ENCODE assay signal across 24 cellular contexts in the genomic region with DNA sequence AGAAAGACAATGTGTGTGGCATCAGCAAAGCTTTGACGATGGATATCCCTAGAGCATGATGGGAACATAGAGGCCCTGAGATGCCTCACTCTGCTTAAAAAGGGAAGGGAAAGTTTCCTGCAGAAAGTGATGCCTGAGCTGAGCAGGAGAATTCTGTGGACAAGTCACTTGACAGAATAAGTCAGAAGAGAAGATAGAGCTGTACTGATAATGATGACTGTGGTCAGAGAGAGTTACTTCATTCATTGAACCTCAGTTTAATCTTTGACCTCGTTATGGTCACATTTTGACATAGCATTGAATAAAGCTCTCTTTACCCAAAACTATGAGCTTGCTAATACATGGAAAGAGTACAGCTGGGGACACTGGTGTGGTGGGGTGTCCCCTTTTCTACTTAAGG.
"Had no signal": no experiment of that assay in that cellular context is flagged by ENCODE, and none has a peak within 500 bp of the region (broad histone marks: within the 10 kb centered on the region; RNA-seq: fewer than 3 reads in every experiment).

No MANE protein-coding gene starts in this region.

- H3K4me3 Mint-ChIP-seq: activated T-cell treated with anti-CD3 and anti-CD28 coated beads, Interleukin-2, amount 50 U/mL, for 72 hours; dendritic cell treated with granulocyte-macrophage colony-stimulating factor and Interleukin-4, amounts not matched to agents 40 ng/mL and 50 ng/mL, for 4 days; effector memory CD8-positive, alpha-beta T cell; neural crest cell; T-cell had no signal

- H3K27ac ChIP-seq: adrenal gland, foreskin keratinocyte, right atrium auricular region, thyroid gland, VCaP had no signal

- H3K9me3 Mint-ChIP-seq: activated T-cell treated with anti-CD3 and anti-CD28 coated beads, Interleukin-2, amount 50 U/mL, for 72 hours; dendritic cell treated with granulocyte-macrophage colony-stimulating factor and Interleukin-4, amounts not matched to agents 40 ng/mL and 50 ng/mL, for 4 days; effector memory CD8-positive, alpha-beta T cell; naive B cell; neural crest cell; T-cell had no signal

- H3K4me3 ChIP-seq: adrenal gland, mucosa of descending colon, right atrium auricular region, thyroid gland had no signal

- H3K27ac Mint-ChIP-seq: activated T-cell treated with anti-CD3 and anti-CD28 coated beads, Interleukin-2, amount 50 U/mL, for 72 hours; dendritic cell treated with granulocyte-macrophage colony-stimulating factor and Interleukin-4, amounts not matched to agents 40 ng/mL and 50 ng/mL, for 4 days; effector memory CD8-positive, alpha-beta T cell; progenitor cell of endocrine pancreas had no signal

- H3K9me3 ChIP-seq: adrenal gland, mucosa of descending colon, right atrium auricular region, thyroid gland had no signal

- H3K4me1 Mint-ChIP-seq: naive B cell had no signal

- H3K4me1 ChIP-seq: right atrium auricular region, thyroid gland had no signal

- ATAC-seq: activated T-cell treated with anti-CD3 and anti-CD28 coated beads, Interleukin-2, amount 50 U/mL, for 72 hours; effector memory CD8-positive, alpha-beta T cell; foreskin keratinocyte; left ventricle myocardium superior; mucosa of descending colon; T-cell had no signal

- DNase-seq: activated CD4-positive, alpha-beta T cell treated with anti-CD3 and anti-CD28 coated beads for 1 hour; activated CD8-positive, alpha-beta memory T cell treated with anti-CD3 and anti-CD28 coated beads for 24 hours; activated effector memory CD4-positive, alpha-beta T cell treated with anti-CD3 and anti-CD28 coated beads, Interleukin-2, amount 50 U/mL, for 16 hours; activated naive CD4-positive, alpha-beta T cell treated with anti-CD3 and anti-CD28 coated beads, Interleukin-2, amount 50 U/mL, for 16 hours; activated T-cell treated with anti-CD3 and anti-CD28 coated beads, Interleukin-2, amount 50 U/mL, for 72 hours; adrenal gland; effector memory CD8-positive, alpha-beta T cell; foreskin keratinocyte; head of caudate nucleus; kidney glomerular epithelial cell; left ventricle myocardium superior; mucosa of descending colon; naive B cell; stimulated activated CD4-positive, alpha-beta T cell treated with anti-CD3 and anti-CD28 coated beads, Interleukin-12 subunit alpha, Interleukin-12 subunit beta, amount 100 ng/mL, for 4 hours; stimulated activated CD4-positive, alpha-beta T cell treated with anti-CD3 and anti-CD28 coated beads, Interleukin-1b, Interleukin-23, amount 100 ng/mL, for 48 hours; stimulated activated naive CD4-positive, alpha-beta T cell treated with Interleukin-2 at 50 U/mL for 16 hours; T-cell; T-helper 9 cell; thyroid gland had no signal

- H3K36me3 ChIP-seq: adrenal gland, right atrium auricular region, thyroid gland had no signal

- H3K27me3 Mint-ChIP-seq: effector memory CD8-positive, alpha-beta T cell; naive B cell; progenitor cell of endocrine pancreas; T-cell had no signal

- H3K27me3 ChIP-seq: adrenal gland, foreskin keratinocyte, right atrium auricular region, thyroid gland had no signal
